23 cellular contexts compared by ENCODE assay signal in genomic region chr16:2934450-2934849, GRCh38. TPM values are rescaled to one million over a fixed set of nuclear protein-coding genes. Genes with fewer than 3 reads are reported as not detected.
"Had no signal": no experiment of that assay in that cellular context is flagged by ENCODE, and none has a peak within 500 bp of the region (broad histone marks: within the 10 kb centered on the region; RNA-seq: fewer than 3 reads in every experiment).

No MANE protein-coding gene starts in this region.

- H3K27me3 Mint-ChIP-seq: activated CD4-positive, alpha-beta T cell treated with anti-CD3 and anti-CD28 coated beads, Interleukin-2, amount 10 ng/mL, durations not matched to agents 7 days and 5 days; activated naive CD8-positive, alpha-beta T cell treated with anti-CD3 and anti-CD28 coated beads, Interleukin-2, amount 10 ng/mL, durations not matched to agents 7 days and 5 days; naive thymus-derived CD8-positive, alpha-beta T cell had no signal

- H3K9me3 ChIP-seq: esophagus squamous epithelium, left lung, transverse colon had no signal

- ATAC-seq: activated CD8-positive, alpha-beta T cell treated with anti-CD3 and anti-CD28 coated beads, Interleukin-2, amount 10 ng/mL, durations not matched to agents 7 days and 5 days; left lung; naive thymus-derived CD8-positive, alpha-beta T cell; sciatic nerve; stimulated activated effector memory CD8-positive, alpha-beta T cell treated with anti-CD3 and anti-CD28 coated beads, Interleukin-12 subunit alpha, Interleukin-12 subunit beta, amount 100 ng/mL, for 72 hours had no signal

- H3K4me3 Mint-ChIP-seq: activated CD4-positive, alpha-beta T cell treated with anti-CD3 and anti-CD28 coated beads, Interleukin-2, amount 10 ng/mL, durations not matched to agents 7 days and 5 days; activated CD8-positive, alpha-beta T cell treated with anti-CD3 and anti-CD28 coated beads, Interleukin-2, amount 10 ng/mL, durations not matched to agents 7 days and 5 days; activated naive CD8-positive, alpha-beta T cell treated with anti-CD3 and anti-CD28 coated beads, Interleukin-2, amount 10 ng/mL, durations not matched to agents 7 days and 5 days; immature natural killer cell; naive thymus-derived CD8-positive, alpha-beta T cell; neural progenitor cell; stimulated activated effector memory CD8-positive, alpha-beta T cell treated with anti-CD3 and anti-CD28 coated beads, Interleukin-12 subunit alpha, Interleukin-12 subunit beta, amount 100 ng/mL, for 72 hours had no signal

- H3K36me3 ChIP-seq: neural progenitor cell had no signal

- H3K4me3 ChIP-seq: coronary artery, esophagus squamous epithelium, left lung, lung, neural progenitor cell, transverse colon had no signal

- H3K4me1 ChIP-seq: esophagus squamous epithelium, left lung, neural progenitor cell, transverse colon had no signal

- H3K27ac Mint-ChIP-seq: activated CD4-positive, alpha-beta T cell treated with anti-CD3 and anti-CD28 coated beads, Interleukin-2, amount 10 ng/mL, durations not matched to agents 7 days and 5 days; activated CD8-positive, alpha-beta T cell treated with anti-CD3 and anti-CD28 coated beads, Interleukin-2, amount 10 ng/mL, durations not matched to agents 7 days and 5 days; activated naive CD8-positive, alpha-beta T cell treated with anti-CD3 and anti-CD28 coated beads, Interleukin-2, amount 10 ng/mL, durations not matched to agents 7 days and 5 days; neural progenitor cell; stimulated activated effector memory CD8-positive, alpha-beta T cell treated with anti-CD3 and anti-CD28 coated beads, Interleukin-12 subunit alpha, Interleukin-12 subunit beta, amount 100 ng/mL, for 72 hours had no signal

- H3K27ac ChIP-seq: coronary artery, esophagus squamous epithelium, left lung, neural progenitor cell, transverse colon, WERI-Rb-1 had no signal

- H3K9me3 Mint-ChIP-seq: activated CD4-positive, alpha-beta T cell treated with anti-CD3 and anti-CD28 coated beads, Interleukin-2, amount 10 ng/mL, durations not matched to agents 7 days and 5 days; activated naive CD8-positive, alpha-beta T cell treated with anti-CD3 and anti-CD28 coated beads, Interleukin-2, amount 10 ng/mL, durations not matched to agents 7 days and 5 days; immature natural killer cell; naive thymus-derived CD8-positive, alpha-beta T cell; neural progenitor cell; stimulated activated effector memory CD8-positive, alpha-beta T cell treated with anti-CD3 and anti-CD28 coated beads, Interleukin-12 subunit alpha, Interleukin-12 subunit beta, amount 100 ng/mL, for 72 hours had no signal

- H3K27me3 ChIP-seq: esophagus squamous epithelium, left lung, neural progenitor cell, transverse colon had no signal

- H3K4me1 Mint-ChIP-seq: immature natural killer cell, neural progenitor cell had no signal

- DNase-seq: activated CD4-positive, alpha-beta T cell treated with anti-CD3 and anti-CD28 coated beads, Interleukin-2, amount 10 ng/mL, durations not matched to agents 7 days and 5 days; activated CD4-positive, CD25-positive, alpha-beta regulatory T cell treated with anti-CD3 and anti-CD28 coated beads, Interleukin-2, amount 50 U/mL, for 72 hours; activated CD8-positive, alpha-beta T cell treated with anti-CD3 and anti-CD28 coated beads, Interleukin-2, amount 10 ng/mL, durations not matched to agents 7 days and 5 days; activated gamma-delta T cell treated with Interleukin-2 at 50 U/mL for 16 hours; activated naive CD8-positive, alpha-beta T cell treated with anti-CD3 and anti-CD28 coated beads, Interleukin-2, amount 10 ng/mL, durations not matched to agents 7 days and 5 days; activated T-cell treated with anti-CD3 and anti-CD28 coated beads, Interleukin-2, amount 50 U/mL, for 1 hour; amygdala; cerebellar nuclear complex; esophagus squamous epithelium; immature natural killer cell; left lung; posterior cingulate gyrus; small intestine; stimulated activated CD4-positive, alpha-beta T cell treated with anti-CD3 and anti-CD28 coated beads, Interleukin-2, amount 100 ng/mL, for 24 hours; transverse colon; WERI-Rb-1 had no signal

RNA-seq across cellular contexts. Expression of gene KREMEN2, which starts 29.6 kb away (rescaled TPM):
- total RNA-seq: left lung; naive thymus-derived CD8-positive, alpha-beta T cell; omental fat pad; sciatic nerve had no signal
- polyA plus RNA-seq: immature natural killer cell; naive thymus-derived CD8-positive, alpha-beta T cell had no signal

RNA-seq across cellular contexts. Expression of gene PKMYT1, which starts 45.8 kb away (rescaled TPM):
- total RNA-seq: naive thymus-derived CD8-positive, alpha-beta T cell had no signal
